Comparison of ENCODE assay signal across 27 cellular contexts in the genomic region with DNA sequence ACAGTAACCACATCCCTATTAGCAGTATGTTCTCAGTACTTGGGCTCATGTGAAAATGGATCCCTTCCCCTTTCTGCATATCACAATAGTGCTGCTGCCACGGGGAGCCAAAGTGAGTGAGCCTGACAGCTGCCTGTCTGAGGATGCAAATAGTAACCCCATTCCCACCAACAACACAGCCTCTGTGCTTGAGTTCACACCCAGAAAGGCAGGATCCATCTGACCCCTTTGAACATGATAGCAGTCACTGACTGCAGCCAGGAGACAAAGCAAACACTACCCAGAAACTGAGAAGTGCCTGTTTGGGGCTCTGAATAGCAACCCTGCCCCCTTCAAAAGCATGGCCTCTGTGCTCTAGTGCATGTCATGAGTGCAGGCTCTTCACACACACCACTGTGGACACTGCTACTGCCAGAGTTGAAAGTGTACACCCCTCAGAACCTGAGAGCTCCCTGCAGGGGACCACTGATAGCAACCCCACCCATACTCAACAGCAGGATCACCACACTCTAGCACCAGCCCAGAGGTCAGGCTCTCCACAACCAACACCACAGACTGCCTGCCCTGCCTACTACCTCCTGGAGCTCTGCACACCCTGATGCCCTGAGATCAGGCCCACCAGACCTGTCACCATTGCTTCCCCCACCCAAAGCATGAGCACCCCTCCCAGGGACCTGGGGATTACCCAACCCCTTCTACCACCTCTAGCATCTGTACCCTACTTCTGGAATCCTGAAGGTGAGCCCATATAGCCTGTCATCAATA.
DNase-seq lines count a peak whose midpoint lies in the region; ATAC-seq and TF ChIP-seq lines count a peak whose summit lies in the region.
"Had no signal": no experiment of that assay in that cellular context is flagged by ENCODE, and none has a peak within 500 bp of the region (broad histone marks: within the 10 kb centered on the region; RNA-seq: fewer than 3 reads in every experiment).

No MANE protein-coding gene starts in this region.

- no peak overlapping the region for H3K14ac ChIP-seq in neuronal stem cell (ENCODE audit: low read length)

- peaks cover 25% of the 10 kb centered on the region for H3K36me3 ChIP-seq in iPS DF 6.9 (ENCODE audit: control insufficient read depth, insufficient read depth, low read length)
- no peaks in the 10 kb centered on the region for H3K36me3 ChIP-seq in neuronal stem cell (replicated peaks in 1 of 2; ENCODE audit: control insufficient read depth in 2 of 2, insufficient read depth in 2 of 2, low read length in 2 of 2)
- H3K36me3 ChIP-seq in testis (ENCODE audit: low read depth, missing control alignments): no peaks in the 10 kb centered on the region
- H3K36me3 ChIP-seq: esophagus squamous epithelium, heart right ventricle, right atrium auricular region, spleen had no signal

- H3K23ac ChIP-seq in neuronal stem cell (ENCODE audit: low read depth, low read length, poor library complexity): peak overlapping the region; percentile 55

- no peak for TF ChIP-seq CTCF in testis (IDR thresholded peaks at IDR 0.05)

- no peak overlapping the region for H2BK12ac ChIP-seq in neuronal stem cell (ENCODE audit: low read length)

- H3K4me1 ChIP-seq in iPS DF 6.9 (ENCODE audit: control insufficient read depth, insufficient read depth, low read length) (no peaks in the 10 kb centered on the region), neuronal stem cell (ENCODE audit: control insufficient read depth in 2 of 2, insufficient read depth in 1 of 2, low read depth in 1 of 2, low read length in 2 of 2) (peaks cover 0 to 3% of the 10 kb centered on the region in 2 donors), testis (no peaks in the 10 kb centered on the region)
- H3K4me1 ChIP-seq: esophagus squamous epithelium, heart right ventricle, right atrium auricular region, spleen had no signal

- no peak overlapping the region for H4K8ac ChIP-seq in neuronal stem cell (ENCODE audit: low read depth, low read length)

- no peak overlapping the region for H4K91ac ChIP-seq in neuronal stem cell (ENCODE audit: low read depth, low read length, poor library complexity)

- no peak overlapping the region for H2BK15ac ChIP-seq in neuronal stem cell (ENCODE audit: low read length)

- H3K79me1 ChIP-seq in neuronal stem cell (ENCODE audit: low read depth, low read length): no peaks in the 10 kb centered on the region

- H3K27me3 ChIP-seq in iPS DF 6.9 (ENCODE audit: control insufficient read depth, insufficient read depth, low read length) (no peaks in the 10 kb centered on the region), neuronal stem cell (ENCODE audit: control insufficient read depth in 3 of 3, insufficient read depth in 3 of 3, low read depth in 1 of 3, low read length in 3 of 3) (no peaks in the 10 kb centered on the region), testis (no peaks in the 10 kb centered on the region)
- H3K27me3 ChIP-seq: esophagus squamous epithelium, heart right ventricle, right atrium auricular region, spleen had no signal

- intact Hi-C loops in testis (cut with DNase I; ENCODE audit: low total_unique reads): no loop called here

- H3K18ac ChIP-seq in neuronal stem cell (ENCODE audit: low read length): peak overlapping the region; percentile 51

- no peak overlapping the region for H3K9ac ChIP-seq in neuronal stem cell (ENCODE audit: low read depth, low read length, poor library complexity)

- no peaks in the 10 kb centered on the region for H3K9me3 ChIP-seq in iPS DF 6.9 (ENCODE audit: control insufficient read depth, insufficient read depth, low read length)
- H3K9me3 ChIP-seq in neuronal stem cell (replicated peaks in 1 of 2; ENCODE audit: control insufficient read depth in 2 of 2, insufficient read depth in 1 of 2, low read depth in 1 of 2, low read length in 2 of 2): no peaks in the 10 kb centered on the region
- no peaks in the 10 kb centered on the region for H3K9me3 ChIP-seq in testis
- H3K9me3 ChIP-seq: esophagus squamous epithelium, heart right ventricle, right atrium auricular region had no signal

- H2BK120ac ChIP-seq in neuronal stem cell (ENCODE audit: low read depth, low read length): no peak overlapping the region

- TF ChIP-seq POLR2A in testis (IDR thresholded peaks at IDR 0.05): no peak

- H3K27ac ChIP-seq in iPS DF 6.9 (ENCODE audit: low read length): peak overlapping the region; percentile 25
- H3K27ac ChIP-seq in neuronal stem cell (replicated peaks; ENCODE audit: low read length): no peak overlapping the region
- H3K27ac ChIP-seq in testis: no peak overlapping the region
- H3K27ac ChIP-seq: C4-2B, esophagus squamous epithelium, heart right ventricle, PC-9, right atrium auricular region, spleen, VCaP had no signal

- H3K4me3 ChIP-seq in iPS DF 6.9 (ENCODE audit: low read length) (peak overlapping the region; percentile 33; the same call in 1 of the 2 replicates), neuronal stem cell (ENCODE audit: low read length in 2 of 2) (no peak overlapping the region), testis (no peak overlapping the region)
- H3K4me3 ChIP-seq: esophagus squamous epithelium, GM12878, heart right ventricle, PC-9, right atrium auricular region, spleen had no signal

- H2AFZ ChIP-seq in neuronal stem cell (ENCODE audit: low read length): peak overlapping the region; percentile 82
- H2AFZ ChIP-seq: PC-9 had no signal

- no CpG with 5 or more reads among the region's 1 CpG for WGBS in iPS DF 6.9 (ENCODE audit: insufficient coverage, insufficient read length)
- no CpG with 5 or more reads among the region's 1 CpG for WGBS in neuronal stem cell (ENCODE audit: extremely low coverage in 2 of 2, insufficient read length in 2 of 2, insufficient replicate concordance in 1 of 2), 2 donors
- 0% methylated on average over 1 of the region's 1 CpG; no CpG with 5 or more reads in 1 of the 2 donors for WGBS in testis, 2 donors

- H2BK5ac ChIP-seq in neuronal stem cell (ENCODE audit: low read length): no peak overlapping the region

- peak overlapping the region; percentile 27 for H3K4ac ChIP-seq in neuronal stem cell (ENCODE audit: low read length)

- ATAC-seq in HG03432 (IDR thresholded peaks at IDR 0.05; ENCODE audit: unreplicated experiment) (peak; percentile 82), HG03196 (IDR thresholded peaks at IDR 0.05; ENCODE audit: unreplicated experiment) (no peak)
- ATAC-seq: activated T-cell treated with anti-CD3 and anti-CD28 coated beads, Interleukin-2, amount 50 U/mL, for 4 hours; GM12878; heart right ventricle; natural killer cell; Right ventricle myocardium inferior had no signal

- peak; percentile 26 for DNase-seq in NCI-H510A (lab: John Stamatoyannopoulos, UW)
- no peak for DNase-seq in iPS DF 6.9 (ENCODE audit: low read depth, low spot score)
- no peak for DNase-seq in neuronal stem cell (ENCODE audit: low spot score)
- no peak for DNase-seq in NCI-H226
- DNase-seq in testis: no peak
- DNase-seq: activated CD4-positive, alpha-beta T cell treated with anti-CD3 and anti-CD28 coated beads for 48 hours; activated gamma-delta T cell treated with Interleukin-2 at 50 U/mL for 16 hours; activated T-cell treated with anti-CD3 and anti-CD28 coated beads, Interleukin-2, amount 50 U/mL, for 4 hours; central memory CD4-positive, alpha-beta T cell; esophagus squamous epithelium; foreskin melanocyte; heart right ventricle; IMR-90; midbrain; natural killer cell; NCI-H1694 treated with DMSO at 0.1 percent for 48 hours; PC-9; spleen; stimulated activated CD4-positive, alpha-beta T cell treated with anti-CD3 and anti-CD28 coated beads, Interleukin-2, amount 100 ng/mL, for 48 hours; trophoblast cell had no signal

- no peak overlapping the region for H3K4me2 ChIP-seq in neuronal stem cell (ENCODE audit: insufficient read depth, low read length, poor library complexity, severe bottlenecking)
- H3K4me2 ChIP-seq: PC-9 had no signal

- H2AK5ac ChIP-seq in neuronal stem cell (ENCODE audit: low read depth, low read length): no peak overlapping the region
